ENCODE assay signal across 11 cellular contexts in genomic region chr18:56569391-56569790, GRCh38.
"Had no signal": no experiment of that assay in that cellular context is flagged by ENCODE, and none has a peak within 500 bp of the region (broad histone marks: within the 10 kb centered on the region; RNA-seq: fewer than 3 reads in every experiment).

No MANE protein-coding gene starts in this region.

- DNase-seq: activated naive CD4-positive, alpha-beta T cell treated with anti-CD3 and anti-CD28 coated beads, Interleukin-2, amount 50 U/mL, for 16 hours; activated T-cell treated with anti-CD3 and anti-CD28 coated beads, Interleukin-2, amount 50 U/mL, for 1 hour; adrenal gland; caudate nucleus; colonic mucosa; effector memory CD4-positive, alpha-beta T cell; left ventricle myocardium inferior; ovary; stimulated activated CD4-positive, alpha-beta T cell treated with anti-CD3 and anti-CD28 coated beads, Interleukin-4, amount 100 ng/mL, for 4 hours had no signal

- H3K9me3 ChIP-seq: adrenal gland, colonic mucosa, gastroesophageal sphincter, left ventricle myocardium inferior, ovary, vagina had no signal

- H3K27me3 ChIP-seq: adrenal gland, colonic mucosa, gastroesophageal sphincter, ovary, vagina had no signal

- H3K4me1 ChIP-seq: colonic mucosa had no signal

- H3K36me3 ChIP-seq: adrenal gland, colonic mucosa, gastroesophageal sphincter, left ventricle myocardium inferior, ovary, vagina had no signal

- H3K4me3 ChIP-seq: adrenal gland, colonic mucosa, gastroesophageal sphincter, left ventricle myocardium inferior, ovary, vagina had no signal
